ENCODE assay signal across 8 cellular contexts in the genomic region with DNA sequence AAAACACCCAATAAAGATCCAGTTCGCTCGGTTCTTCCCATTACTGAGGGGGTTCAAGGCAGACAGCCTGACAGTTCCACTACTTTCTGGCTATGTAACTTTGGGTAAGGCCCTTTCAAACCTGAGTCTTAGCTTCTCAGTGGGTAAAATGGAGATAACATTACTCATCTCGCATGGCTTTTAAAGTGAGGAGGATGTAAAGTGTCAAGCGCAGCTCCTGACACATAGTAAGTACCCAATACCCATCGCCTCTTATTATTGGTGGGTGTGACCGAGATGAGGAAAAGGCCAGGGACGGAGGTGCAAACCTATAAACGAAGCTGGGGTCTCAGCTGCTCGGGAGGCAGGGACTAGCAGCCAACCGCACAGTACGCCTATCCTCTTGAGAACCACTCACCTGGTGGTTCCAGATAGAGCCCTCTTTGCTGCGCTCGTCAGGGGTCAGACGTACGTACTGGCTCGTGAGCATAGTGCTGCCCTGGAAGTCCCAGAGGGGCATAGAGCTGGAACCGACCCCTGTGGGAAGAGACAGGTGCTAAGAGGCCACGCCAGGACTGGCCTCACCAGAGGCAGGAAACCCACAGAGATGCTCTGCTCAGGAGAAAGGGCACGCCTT. TPM values are rescaled to one million over a fixed set of nuclear protein-coding genes. Genes with fewer than 3 reads are reported as not detected.
DNase-seq lines count a peak whose midpoint lies in the region; ATAC-seq, FAIRE-seq and TF ChIP-seq lines count a peak whose summit lies in the region.

No MANE protein-coding gene starts in this region.

- H3K9me3 Mint-ChIP-seq in astrocyte (ENCODE audit: unreplicated experiment) (peaks cover 6% of the 10 kb centered on the region), type B pancreatic cell (no peaks in the 10 kb centered on the region)

- TF ChIP-seq CTCF in AG09309 (IDR thresholded peaks at IDR 0.05; ENCODE audit: control insufficient read depth, insufficient read depth, low read depth, low read length, missing control alignments), result no peak
- no peak for TF ChIP-seq CTCF in astrocyte (IDR thresholded peaks at IDR 0.05; ENCODE audit: insufficient read depth, low read depth, low read length)
- TF ChIP-seq CTCF in right lobe of liver (IDR thresholded peaks at IDR 0.05), result no peak
- no peak for TF ChIP-seq CTCF in type B pancreatic cell (conservative IDR thresholded peaks at IDR 0.05)
- TF ChIP-seq CTCF in GM20000 (IDR thresholded peaks at IDR 0.05; ENCODE audit: extremely low read depth, missing control alignments), result no peak

- peak; percentile 9 for ATAC-seq in HG02840 (IDR thresholded peaks at IDR 0.05; ENCODE audit: low FRiP score, unreplicated experiment)
- no peak for ATAC-seq in right lobe of liver

- H3K4me1 Mint-ChIP-seq in astrocyte (ENCODE audit: low read depth, unreplicated experiment) (peaks cover 21% of the 10 kb centered on the region), type B pancreatic cell (ENCODE audit: unreplicated experiment) (peaks cover 27% of the 10 kb centered on the region)

- H2AFZ ChIP-seq in astrocyte (ENCODE audit: low read depth, low read length), result peak overlapping the region; percentile 88

- peak overlapping the region; percentile 98 for H3K27ac Mint-ChIP-seq in astrocyte (ENCODE audit: unreplicated experiment)
- peak overlapping the region; percentile 99 for H3K27ac Mint-ChIP-seq in type B pancreatic cell

- intact Hi-C loops in right lobe of liver (cut with DNase I), result no loop called here

- FAIRE-seq in astrocyte (lab: Jason Lieb, UNC), result no peak

- H3K4me3 ChIP-seq in AG09309 (ENCODE audit: control insufficient read depth, low read depth, low read length) (peak overlapping the region; percentile 84), astrocyte (ENCODE audit: insufficient read depth, low read depth, low read length) (peak overlapping the region; percentile 90), right lobe of liver (peak overlapping the region; percentile 72 to 96 (median 85))

- H3K27ac ChIP-seq in astrocyte (ENCODE audit: low read depth, low read length) (peak overlapping the region; percentile 96), right lobe of liver (peak overlapping the region; percentile 78 to 85 (median 81))

- H3K27me3 Mint-ChIP-seq in astrocyte (ENCODE audit: low read depth, unreplicated experiment) (peaks cover 5% of the 10 kb centered on the region), type B pancreatic cell (peaks cover 11% of the 10 kb centered on the region)

- H3K36me3 Mint-ChIP-seq in astrocyte (ENCODE audit: low read depth, unreplicated experiment), result peaks cover 2% of the 10 kb centered on the region
- no peaks in the 10 kb centered on the region for H3K36me3 Mint-ChIP-seq in type B pancreatic cell

- H3K27me3 ChIP-seq in astrocyte (ENCODE audit: insufficient read depth, low read length) (no peaks in the 10 kb centered on the region), right lobe of liver (no peaks in the 10 kb centered on the region)

- H3K36me3 ChIP-seq in astrocyte (ENCODE audit: insufficient read depth, low read length) (peaks cover 17% of the 10 kb centered on the region), right lobe of liver (peaks cover 0 to 7% (median 0%) of the 10 kb centered on the region in 4 donors)

- peak overlapping the region; percentile 93 for H3K4me2 ChIP-seq in astrocyte (ENCODE audit: low read length)

- DNase-seq in AG09309 (ENCODE audit: low read depth) (no peak), astrocyte (ENCODE audit: low read depth) (no peak), right lobe of liver (no peak), type B pancreatic cell (ENCODE audit: extremely low spot score, unreplicated experiment) (no peak), GM20000 (ENCODE audit: low spot score) (no peak), GM03348 (ENCODE audit: low spot score) (no peak)
- DNase-seq in activated CD4-positive, alpha-beta T cell treated with anti-CD3 and anti-CD28 coated beads, Interleukin-2, amount 50 U/mL, for 1 hour, result no peak

- peaks cover 41% of the 10 kb centered on the region for H4K20me1 ChIP-seq in astrocyte (ENCODE audit: insufficient read depth, low read length)

- no peaks in the 10 kb centered on the region for H3K9me3 ChIP-seq in astrocyte (ENCODE audit: insufficient read depth, low read depth, low read length)
- no peaks in the 10 kb centered on the region for H3K9me3 ChIP-seq in right lobe of liver

- H3K9ac ChIP-seq in astrocyte (ENCODE audit: low read length), result peak overlapping the region; percentile 93

- peaks cover 54% of the 10 kb centered on the region for H3K79me2 ChIP-seq in astrocyte (ENCODE audit: insufficient read depth, low read length)

- 17% methylated on average over 7 of the region's 19 CpGs for WGBS in right lobe of liver (ENCODE audit: insufficient coverage, low coverage, low lambda C conversion rate, missing lambda C conversion rate)

- peak overlapping the region; percentile 98 for H3K4me3 Mint-ChIP-seq in astrocyte (ENCODE audit: unreplicated experiment)
- peak overlapping the region; percentile 100 for H3K4me3 Mint-ChIP-seq in type B pancreatic cell

- H3K4me1 ChIP-seq in astrocyte (ENCODE audit: insufficient read depth, low read length) (peaks cover 18% of the 10 kb centered on the region), right lobe of liver (peaks cover 0 to 80% (median 26%) of the 10 kb centered on the region in 4 donors)

- TF ChIP-seq POLR2A in right lobe of liver (IDR thresholded peaks at IDR 0.05), result no peak

RNA-seq across cellular contexts. Expression of a gene that starts 0.6 kb away (rescaled TPM):
- total RNA-seq in astrocyte, result 103 and 106 TPM in 2 replicates
- 100 to 1,000 TPM; 103 to 297 (median 160) TPM for total RNA-seq in right lobe of liver
- total RNA-seq in type B pancreatic cell (ENCODE audit: low replicate concordance), result 102 and 129 TPM in 2 replicates

RNA-seq across cellular contexts. Expression of a gene that starts 6.8 kb away (rescaled TPM):
- total RNA-seq in astrocyte (7.8 and 11.3 TPM in 2 replicates), right lobe of liver (10 to 100 TPM; 29.2 to 43.1 (median 35.2) TPM), type B pancreatic cell (ENCODE audit: low replicate concordance) (8.9 and 16.6 TPM in 2 replicates)

RNA-seq across cellular contexts. Expression of a gene that starts 33.4 kb away (rescaled TPM):
- total RNA-seq in astrocyte (not detected in 2 replicates), right lobe of liver (1 to 10 TPM in 3 of 6 experiments, under 1 TPM in 2, not detected in 1; 0.12 to 5.3 (median 1.6) TPM), type B pancreatic cell (ENCODE audit: low replicate concordance) (0.12 and 0.22 TPM in 2 replicates)

RNA-seq across cellular contexts. Expression of a gene that starts 39.2 kb away (rescaled TPM):
- total RNA-seq in astrocyte (2.3 and 2.8 TPM in 2 replicates), right lobe of liver (1 to 10 TPM; 2.2 to 6.2 (median 4.9) TPM), type B pancreatic cell (ENCODE audit: low replicate concordance) (10.2 and 29.5 TPM in 2 replicates)

RNA-seq across cellular contexts. Expression of a gene that starts 47.3 kb away (rescaled TPM):
- 178 and 196 TPM in 2 replicates for total RNA-seq in astrocyte
- total RNA-seq in right lobe of liver, result 100 to 1,000 TPM in 2 of 6 experiments, 10 to 100 TPM in 4; 64.1 to 116 (median 84.4) TPM
- total RNA-seq in type B pancreatic cell (ENCODE audit: low replicate concordance), result 126 and 163 TPM in 2 replicates
